ENCODE assay signal across 8 cellular contexts in genomic region chr14:35932659-35933159, GRCh38.
A peak's percentile ranks its signal among the peaks of the same experiment; 100 is the strongest.
DNase-seq lines count a peak whose midpoint lies in the region; ATAC-seq and TF ChIP-seq lines count a peak whose summit lies in the region.

No MANE protein-coding gene starts in this region.

- ATAC-seq in GM21447 (IDR thresholded peaks at IDR 0.05; ENCODE audit: unreplicated experiment) (peak; percentile 49), GM18873 (IDR thresholded peaks at IDR 0.05; ENCODE audit: low FRiP score, unreplicated experiment) (no peak)

- POLR2A ChIA-PET in CD4-positive, alpha-beta memory T cell (lab: Charles Lee; ENCODE audit: partially characterized antibody), result interaction anchor here (1.2 kb wide), 1 partner anchor 107 kb away, joined by 3 read pairs; the partner anchor contains the start of gene BRMS1L
- POLR2A ChIA-PET in A673 (lab: Charles Lee; ENCODE audit: low non-redundant PET), result no interaction called here

- BruUV-seq in A673 (replicated peaks; lab: Mats Ljungman, UMichigan), result no TSS peak

- CTCF ChIA-PET in CD4-positive, alpha-beta memory T cell (lab: Charles Lee; ENCODE audit: partially characterized antibody), result interaction anchor here (1.2 kb wide), 1 partner anchor 11 kb away, joined by 7 read pairs; no protein-coding TSS in a partner anchor
- CTCF ChIA-PET in A673 (lab: Charles Lee), result no interaction called here

- peaks cover 0 to 4% (median 0%) of the 10 kb centered on the region in 8 donors for H3K9me3 Mint-ChIP-seq in CD4-positive, alpha-beta memory T cell

- H3K36me3 ChIP-seq in CD4-positive, alpha-beta memory T cell (ENCODE audit: insufficient read depth, low read length), result no peaks in the 10 kb centered on the region
- H3K36me3 ChIP-seq in A673 (ENCODE audit: insufficient read depth, low read length, poor library complexity, severe bottlenecking), result no peaks in the 10 kb centered on the region

- H3K27ac Mint-ChIP-seq in CD4-positive, alpha-beta memory T cell, result peak overlapping the region; percentile 16 to 90 (median 79)

- H3K4me1 ChIP-seq in CD4-positive, alpha-beta memory T cell (ENCODE audit: insufficient read depth, low read length), result peaks cover 16% of the 10 kb centered on the region
- H3K4me1 ChIP-seq in A673 (ENCODE audit: insufficient read depth, low read length, poor library complexity, severe bottlenecking), result no peaks in the 10 kb centered on the region

- intact Hi-C loops in CD4-positive, alpha-beta memory T cell (cut with micrococcal nuclease), result loop anchor here (2.0 kb wide), 1 partner anchor 106 kb away; the partner anchor contains the start of gene BRMS1L
- intact Hi-C loops in A673 (cut with micrococcal nuclease; ENCODE audit: unreplicated experiment), result no loop called here

- DNase-seq in CD4-positive, alpha-beta memory T cell, result peak; percentile 34 to 52 (median 41)
- DNase-seq in NCI-H2029 treated with DMSO at 0.1 percent for 48 hours (lab: John Stamatoyannopoulos, UW) (peak; percentile 95), A673 (ENCODE audit: low spot score) (no peak), retina (no peak), DMS79 treated with DMSO at 0.1 percent for 48 hours (lab: John Stamatoyannopoulos, UW) (no peak)

- peak overlapping the region; percentile 45 to 48 for H3K4me3 ChIP-seq in CD4-positive, alpha-beta memory T cell (ENCODE audit: low read length in 2 of 2)
- H3K4me3 ChIP-seq in A673 (ENCODE audit: low read depth, low read length, poor library complexity, severe bottlenecking), result no peak overlapping the region

- H3K27me3 Mint-ChIP-seq in CD4-positive, alpha-beta memory T cell, result peaks cover 0 to 2% of the 10 kb centered on the region in 2 donors

- H3K27ac ChIP-seq in CD4-positive, alpha-beta memory T cell (ENCODE audit: low read depth, low read length), result no peak overlapping the region
- peak overlapping the region; percentile 3 for H3K27ac ChIP-seq in angular gyrus (ENCODE audit: low read depth, low read length)
- no peak overlapping the region for H3K27ac ChIP-seq in A673 (ENCODE audit: low read depth, low read length, poor library complexity, severe bottlenecking)

- TF ChIP-seq CTCF in A673 (conservative IDR thresholded peaks at IDR 0.05; ENCODE audit: low read depth, low read length), result no peak

- no peaks in the 10 kb centered on the region for H3K9me3 ChIP-seq in CD4-positive, alpha-beta memory T cell (ENCODE audit: control insufficient read depth in 1 of 2, low read length in 2 of 2)
- no peaks in the 10 kb centered on the region for H3K9me3 ChIP-seq in A673 (ENCODE audit: low read depth, low read length, poor library complexity, severe bottlenecking)

- peak overlapping the region; percentile 83 to 94 (median 88) for H3K4me3 Mint-ChIP-seq in CD4-positive, alpha-beta memory T cell

- H3K27me3 ChIP-seq in CD4-positive, alpha-beta memory T cell (ENCODE audit: insufficient read depth, low read length), result no peaks in the 10 kb centered on the region
- no peaks in the 10 kb centered on the region for H3K27me3 ChIP-seq in A673 (replicated peaks; ENCODE audit: insufficient read depth, low read depth, low read length, poor library complexity)

- no peaks in the 10 kb centered on the region for H3K36me3 Mint-ChIP-seq in CD4-positive, alpha-beta memory T cell

- peaks cover 10 to 15% (median 14%) of the 10 kb centered on the region in 4 donors for H3K4me1 Mint-ChIP-seq in CD4-positive, alpha-beta memory T cell

Comparison
In these comparisons a context has a peak if more than half of its experiments do, and no peak if none do; other contexts are left out.
1. DNase-seq: peak in CD4-positive, alpha-beta memory T cell (5 of 5) and NCI-H2029 treated with DMSO at 0.1 percent for 48 hours (single experiment); none in A673 (single experiment), retina (single experiment) and DMS79 treated with DMSO at 0.1 percent for 48 hours (single experiment).